In the genomic region with DNA sequence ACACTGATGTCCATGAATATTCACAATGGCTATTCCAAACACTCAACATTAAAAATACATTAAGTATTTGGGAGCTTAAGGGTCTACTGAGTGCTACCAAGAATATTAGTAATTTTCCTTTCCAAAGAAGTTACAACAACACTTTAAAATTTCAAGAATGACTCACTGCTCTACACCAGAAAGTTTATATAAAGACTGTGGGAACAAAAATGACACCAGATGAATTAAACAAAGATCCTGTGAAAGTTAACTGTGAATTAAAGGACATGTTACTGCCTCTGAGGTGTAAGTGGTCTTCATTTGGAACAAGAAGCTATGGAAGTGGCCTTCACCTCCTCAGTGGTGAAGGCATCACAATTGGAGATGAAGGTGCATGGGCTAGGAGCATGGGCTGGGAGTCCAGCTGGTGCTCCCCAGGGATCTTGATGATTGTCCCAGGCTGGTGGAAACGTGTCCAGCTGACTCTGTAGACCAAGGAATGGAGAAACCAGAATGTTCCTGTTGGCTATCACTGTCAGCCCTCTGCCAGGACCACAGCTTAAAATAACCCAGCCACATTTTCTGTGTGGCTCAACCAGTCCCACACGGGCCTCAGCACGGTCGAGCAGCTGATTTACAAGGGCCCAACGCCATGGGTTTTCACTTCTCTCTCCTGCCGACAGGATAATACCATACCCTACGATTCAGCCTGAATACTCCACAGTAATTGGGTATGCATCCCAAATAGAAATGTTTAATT, we compare ENCODE assay signal across 11 cellular contexts. TPM values are rescaled to one million over a fixed set of nuclear protein-coding genes. Genes with fewer than 3 reads are reported as not detected.
DNase-seq lines count a peak whose midpoint lies in the region; ATAC-seq and TF ChIP-seq lines count a peak whose summit lies in the region.
"Had no signal": no experiment of that assay in that cellular context is flagged by ENCODE, and none has a peak within 500 bp of the region (broad histone marks: within the 10 kb centered on the region; RNA-seq: fewer than 3 reads in every experiment).

No MANE protein-coding gene starts in this region.

- ATAC-seq in effector memory CD8-positive, alpha-beta T cell (replicated peaks) = no peak
- ATAC-seq in GM18870 (IDR thresholded peaks at IDR 0.05; ENCODE audit: unreplicated experiment) = no peak
- ATAC-seq: natural killer cell had no signal

- H3K36me3 ChIP-seq in adipocyte (ENCODE audit: control insufficient read depth, insufficient read depth, low read length, severe bottlenecking) = peaks cover 51% of the 10 kb centered on the region
- H3K36me3 ChIP-seq in right atrium auricular region = peaks cover 45% of the 10 kb centered on the region
- peaks cover 3% of the 10 kb centered on the region for H3K36me3 ChIP-seq in smooth muscle cell (ENCODE audit: low read depth)

- no peak overlapping the region for H3K4me3 Mint-ChIP-seq in effector memory CD8-positive, alpha-beta T cell
- H3K4me3 Mint-ChIP-seq: natural killer cell had no signal

- TF ChIP-seq CTCF in right atrium auricular region (IDR thresholded peaks at IDR 0.05) (no peak), smooth muscle cell (IDR thresholded peaks at IDR 0.05; ENCODE audit: borderline replicate concordance, insufficient read depth, poor library complexity, severe bottlenecking) (no peak)

- peaks cover 18% of the 10 kb centered on the region for H4K20me1 ChIP-seq in smooth muscle cell (ENCODE audit: low read depth)

- H2AFZ ChIP-seq in smooth muscle cell (ENCODE audit: low read depth) = no peak overlapping the region

- peak overlapping the region; percentile 71 for H3K4me3 ChIP-seq in adipocyte (ENCODE audit: low read length)
- no peak overlapping the region for H3K4me3 ChIP-seq in right atrium auricular region
- H3K4me3 ChIP-seq in smooth muscle cell = no peak overlapping the region

- H3K79me2 ChIP-seq in smooth muscle cell (ENCODE audit: low read depth) = peaks cover 5% of the 10 kb centered on the region

- WGBS in smooth muscle cell (ENCODE audit: low lambda C conversion rate) = 65% methylated on average over 7 of the region's 7 CpGs

- no peak overlapping the region for H3K4me2 ChIP-seq in smooth muscle cell

- peaks cover 5 to 8% of the 10 kb centered on the region in 2 donors for H3K4me1 Mint-ChIP-seq in effector memory CD8-positive, alpha-beta T cell (ENCODE audit: low read depth in 2 of 2)

- no peaks in the 10 kb centered on the region for H3K27me3 Mint-ChIP-seq in effector memory CD8-positive, alpha-beta T cell

- H3K4me1 ChIP-seq in adipocyte (ENCODE audit: control insufficient read depth, insufficient read depth, low read length) (peaks cover 37% of the 10 kb centered on the region), right atrium auricular region (peaks cover 0 to 26% of the 10 kb centered on the region in 2 donors), smooth muscle cell (ENCODE audit: low read depth) (no peaks in the 10 kb centered on the region)

- H3K9me3 ChIP-seq in adipocyte (ENCODE audit: control insufficient read depth, low read length) (no peaks in the 10 kb centered on the region), right atrium auricular region (no peaks in the 10 kb centered on the region), smooth muscle cell (replicated peaks; ENCODE audit: low read depth) (no peaks in the 10 kb centered on the region)

- H3K9me3 Mint-ChIP-seq in effector memory CD8-positive, alpha-beta T cell = no peaks in the 10 kb centered on the region
- H3K9me3 Mint-ChIP-seq: natural killer cell had no signal

- H3K27ac ChIP-seq in right atrium auricular region (peak overlapping the region; percentile 83 to 86), smooth muscle cell (ENCODE audit: low read depth) (peak overlapping the region; percentile 61)

- H3K27me3 ChIP-seq in adipocyte (replicated peaks; ENCODE audit: control insufficient read depth, insufficient read depth, low read length) (no peaks in the 10 kb centered on the region), right atrium auricular region (no peaks in the 10 kb centered on the region), smooth muscle cell (ENCODE audit: low read depth) (no peaks in the 10 kb centered on the region)

- peaks cover 40% of the 10 kb centered on the region for H3K36me3 Mint-ChIP-seq in effector memory CD8-positive, alpha-beta T cell (ENCODE audit: insufficient read depth)

- DNase-seq in GM04504 (ENCODE audit: low read depth) (peak; percentile 63), adipocyte (ENCODE audit: low read depth) (peak; percentile 62), right atrium auricular region (ENCODE audit: low spot score) (peak; percentile 80), smooth muscle cell (lab: John Stamatoyannopoulos, UW; ENCODE audit: unreplicated experiment) (no peak), NCI-H774 (lab: John Stamatoyannopoulos, UW) (no peak)
- DNase-seq in activated CD4-positive, alpha-beta T cell treated with anti-CD3 and anti-CD28 coated beads, Interleukin-2, amount 50 U/mL, for 4 hours = no peak
- DNase-seq in effector memory CD8-positive, alpha-beta T cell = no peak
- DNase-seq: activated CD8-positive, alpha-beta memory T cell treated with anti-CD3 and anti-CD28 coated beads, Interleukin-2, amount 50 U/mL, for 4 hours; natural killer cell; NCI-H1694 treated with DMSO at 0.1 percent for 48 hours had no signal

- H3K27ac Mint-ChIP-seq in effector memory CD8-positive, alpha-beta T cell = no peak overlapping the region

- peak overlapping the region; percentile 53 for H3K9ac ChIP-seq in adipocyte (ENCODE audit: low read length)
- no peak overlapping the region for H3K9ac ChIP-seq in smooth muscle cell (ENCODE audit: low read depth)

- no peaks in the 10 kb centered on the region for H3F3A ChIP-seq in smooth muscle cell (ENCODE audit: low read depth)

RNA-seq across cellular contexts. Expression of gene TAF5L, which starts 28.8 kb away (rescaled TPM):
- total RNA-seq in right atrium auricular region (10 to 100 TPM in 1 of 2 donors, 1 to 10 TPM in 1; 8.6 to 12.7 TPM), smooth muscle cell (11.3 and 13.4 TPM in 2 replicates)
- polyA plus RNA-seq in smooth muscle cell = 3.3 and 4.4 TPM in 2 replicates

RNA-seq across cellular contexts. Expression of gene URB2, which starts 28.9 kb away (rescaled TPM):
- 1 to 10 TPM; 4.5 to 7.1 TPM for total RNA-seq in right atrium auricular region
- total RNA-seq in smooth muscle cell = 3.0 and 4.2 TPM in 2 replicates
- polyA plus RNA-seq in smooth muscle cell = 1.9 and 2.8 TPM in 2 replicates

RNA-seq across cellular contexts. Expression of gene ABCB10, which starts 38.6 kb away (rescaled TPM):
- total RNA-seq in right atrium auricular region (1 to 10 TPM; 8.6 to 9.2 TPM), smooth muscle cell (14.2 and 18.4 TPM in 2 replicates)
- 7.1 and 10.3 TPM in 2 replicates for polyA plus RNA-seq in smooth muscle cell

Comparison
In these comparisons a context has a peak if more than half of its experiments do, and no peak if none do; other contexts are left out.
1. DNase-seq: peak in GM04504 (single experiment), adipocyte (single experiment) and right atrium auricular region (single experiment); none in smooth muscle cell (single experiment), activated CD4-positive, alpha-beta T cell treated with anti-CD3 and anti-CD28 coated beads, Interleukin-2, amount 50 U/mL, for 4 hours (0 of 2), effector memory CD8-positive, alpha-beta T cell (0 of 3) and NCI-H774 (single experiment).